8 cellular contexts compared by ENCODE assay signal in genomic region chr19:10717356-10718204, GRCh38. TPM values are rescaled to one million over a fixed set of nuclear protein-coding genes. Genes with fewer than 3 reads are reported as not detected.
DNase-seq lines count a peak whose midpoint lies in the region; ATAC-seq, FAIRE-seq and TF ChIP-seq lines count a peak whose summit lies in the region.

Gene DNM2, plus strand, starts transcription at chr19:10718079. Its CDS starts 164 bp downstream, at chr19:10718243.

- in situ Hi-C loops in gastrocnemius medialis (cut with MboI; ENCODE audit: low sequenced_read_pairs in 4 of 4) = loop anchor here in 2 of 4 donors (5.0 kb wide), 2 partner anchors 50 to 150 kb away; no protein-coding TSS in a partner anchor

- H3K27me3 Mint-ChIP-seq in brain = peaks cover 13% of the 10 kb centered on the region

- FAIRE-seq in TTC549 (lab: Jason Lieb, UNC) = peak; percentile 99

- TF ChIP-seq POLR2A in gastrocnemius medialis (IDR thresholded peaks at IDR 0.05) = peak; percentile 82 to 89

- peak within 1 kb of the TSS; percentile 91 to 99 (median 95) for H3K4me3 Mint-ChIP-seq in brain

- peaks cover under 1% of the 10 kb centered on the region for H3K36me3 Mint-ChIP-seq in brain

- peak; percentile 100 for DNase-seq in NCI-H2107 (lab: John Stamatoyannopoulos, UW)
- peak; percentile 100 for DNase-seq in iPS DF 4.7 (ENCODE audit: extremely low read depth, low spot score)
- peak; percentile 100 for DNase-seq in gastrocnemius medialis

- peak; percentile 90 for TF ChIP-seq CTCF in 22Rv1 (IDR thresholded peaks at IDR 0.05)
- peak; percentile 68 to 75 for TF ChIP-seq CTCF in brain (conservative IDR thresholded peaks at IDR 0.05)
- TF ChIP-seq CTCF in gastrocnemius medialis (IDR thresholded peaks at IDR 0.05 in 4 of 5, conservative IDR thresholded peaks at IDR 0.05 in 1 of 5) = peak; percentile 77 to 90 (median 83)

- peaks cover 0 to 11% of the 10 kb centered on the region in 2 donors for H3K36me3 ChIP-seq in gastrocnemius medialis

- H3K27ac Mint-ChIP-seq in brain = peak within 1 kb of the TSS; percentile 95 to 97 (median 96)

- H3K4me3 ChIP-seq in gastrocnemius medialis = peak within 1 kb of the TSS; percentile 71 to 98 (median 82)

- ATAC-seq in GM18517 (IDR thresholded peaks at IDR 0.05; ENCODE audit: unreplicated experiment) (peak; percentile 88), HG03060 (IDR thresholded peaks at IDR 0.05; ENCODE audit: low read depth, unreplicated experiment) (peak; percentile 78), gastrocnemius medialis (peak; percentile 94 to 97)

- H3K9me3 ChIP-seq in gastrocnemius medialis = no peaks in the 10 kb centered on the region

- H3K4me1 ChIP-seq in gastrocnemius medialis = peaks cover 25 to 27% of the 10 kb centered on the region in 2 donors

- intact Hi-C loops in gastrocnemius medialis (cut with DNase I; ENCODE audit: low total_unique reads) = loop anchor here (1.0 kb wide), 4 partner anchors 16 to 147 kb away; partner anchors contain the start of gene QTRT1

- H3K27ac ChIP-seq in 22Rv1 (peak within 1 kb of the TSS; percentile 90), gastrocnemius medialis (peak within 1 kb of the TSS; percentile 82 to 99 (median 94))

- no peaks in the 10 kb centered on the region for H3K9me3 Mint-ChIP-seq in brain

- peaks cover 27% of the 10 kb centered on the region for H3K4me1 Mint-ChIP-seq in brain

- H3K27me3 ChIP-seq in gastrocnemius medialis = no peaks in the 10 kb centered on the region

RNA-seq across cellular contexts. Expression of gene DNM2, which starts in this region (rescaled TPM):
- polyA plus RNA-seq in brain (ENCODE audit: insufficient read depth, low read depth, low replicate concordance) = 134 TPM
- total RNA-seq in gastrocnemius medialis = 100 to 1,000 TPM in 3 of 4 donors, 10 to 100 TPM in 1; 76.2 to 131 (median 108) TPM

Comparison
In these comparisons a context has a peak if more than half of its experiments do, and no peak if none do; other contexts are left out.
1. Peak in every context shown above with its lines: DNase-seq, ATAC-seq, H3K4me3 ChIP-seq and H3K27ac ChIP-seq.